In genomic region chrX:24024819-24025740, GRCh38 we compare ENCODE assay signal across 8 cellular contexts. TPM values are rescaled to one million over a fixed set of nuclear protein-coding genes. Genes with fewer than 3 reads are reported as not detected.
DNase-seq lines count a peak whose midpoint lies in the region; TF ChIP-seq lines count a peak whose summit lies in the region.

No MANE protein-coding gene starts in this region.

- H3K9me3 ChIP-seq in H9 (ENCODE audit: control insufficient read depth, low read depth, low read length) (no peaks in the 10 kb centered on the region), neutrophil (no peaks in the 10 kb centered on the region), subcutaneous abdominal adipose tissue (ENCODE audit: control insufficient read depth in 5 of 5, low read length in 5 of 5) (no peaks in the 10 kb centered on the region)

- WGBS in H9 (ENCODE audit: extremely low coverage, insufficient read length, low lambda C conversion rate): no CpG with 5 or more reads among the region's 111 CpGs

- H3K9ac ChIP-seq in H9 (ENCODE audit: extremely low read depth, insufficient read length, low read length) (peak overlapping the region; percentile 77), subcutaneous abdominal adipose tissue (ENCODE audit: low read length in 5 of 5) (peak overlapping the region; percentile 5 to 82 (median 73))

- H3K36me3 Mint-ChIP-seq in H9 (ENCODE audit: insufficient read depth in 1 of 3, low read depth in 3 of 3): peaks cover 4 to 20% (median 14%) of the 10 kb centered on the region in 3 experiments; a peak in 6 of 7 replicates

- peak overlapping the region in 1 of 3 experiments; percentile 52; a peak in 1 of 7 replicates for H3K27ac Mint-ChIP-seq in H9

- peak overlapping the region; percentile 33 for H3K18ac ChIP-seq in H9 (ENCODE audit: insufficient read length, low read depth, low read length)

- no peak overlapping the region for H2BK5ac ChIP-seq in H9 (ENCODE audit: insufficient read length, low read length)

- H3K27ac ChIP-seq in H9 (ENCODE audit: insufficient read length, low read depth, low read length) (no peak overlapping the region), neutrophil (peak overlapping the region; percentile 97), subcutaneous abdominal adipose tissue (ENCODE audit: low read depth, low read length) (peak overlapping the region; percentile 87)

- H3K27me3 ChIP-seq in H9 (ENCODE audit: insufficient read depth, low read length) (peaks cover 8% of the 10 kb centered on the region), neutrophil (no peaks in the 10 kb centered on the region), subcutaneous abdominal adipose tissue (ENCODE audit: control insufficient read depth in 5 of 5, insufficient read depth in 4 of 5, low read length in 5 of 5) (peaks cover 0 to 9% (median 0%) of the 10 kb centered on the region in 5 donors)

- peaks cover 35% of the 10 kb centered on the region for H3K27me3 Mint-ChIP-seq in H9 (ENCODE audit: low read depth)

- no peaks in the 10 kb centered on the region for H3K4me1 ChIP-seq in H9 (ENCODE audit: insufficient read depth, low read length)
- H3K4me1 ChIP-seq in neutrophil (ENCODE audit: control insufficient read depth in 1 of 2, insufficient read depth in 1 of 2, low read depth in 1 of 2, low read length in 1 of 2): peaks cover 7 to 21% of the 10 kb centered on the region in 2 experiments
- peaks cover 0 to 6% (median 0%) of the 10 kb centered on the region in 5 donors for H3K4me1 ChIP-seq in subcutaneous abdominal adipose tissue (ENCODE audit: control insufficient read depth in 5 of 5, insufficient read depth in 5 of 5, low read length in 5 of 5)

- no peaks in the 10 kb centered on the region for H4K20me1 ChIP-seq in H9 (ENCODE audit: control insufficient read depth, insufficient read depth, insufficient read length)

- H2BK15ac ChIP-seq in H9 (ENCODE audit: low read depth, low read length): no peak overlapping the region

- H3K9me3 Mint-ChIP-seq in H9: no peaks in the 10 kb centered on the region; a peak in 1 of 5 replicates

- H4K5ac ChIP-seq in H9 (ENCODE audit: insufficient read length, low read depth, low read length): no peak overlapping the region

- peaks cover 8% of the 10 kb centered on the region for H3K23me2 ChIP-seq in H9 (ENCODE audit: insufficient read length, low read depth, low read length, poor library complexity, severe bottlenecking)

- no peak overlapping the region for H2AK5ac ChIP-seq in H9 (ENCODE audit: insufficient read length, low read length)

- H3K4me3 ChIP-seq in neutrophil (ENCODE audit: low read depth in 1 of 2, low read length in 1 of 2) (peak overlapping the region; percentile 72 to 80), subcutaneous abdominal adipose tissue (ENCODE audit: low read depth in 1 of 5, low read length in 5 of 5) (peak overlapping the region in 4 of 5 donors; percentile 70 to 77 (median 74))

- peaks cover 6% of the 10 kb centered on the region for H3K79me1 ChIP-seq in H9 (ENCODE audit: insufficient read depth, low read depth, low read length, poor library complexity, severe bottlenecking)

- H3K79me2 ChIP-seq in H9 (ENCODE audit: insufficient read depth, low read length): peaks cover 6% of the 10 kb centered on the region; the same call in 1 of the 2 replicates

- H3K4me1 Mint-ChIP-seq in H9: peaks cover 30% of the 10 kb centered on the region in 2 experiments

- no peak overlapping the region for H2BK20ac ChIP-seq in H9 (ENCODE audit: low read depth, low read length, poor library complexity, severe bottlenecking)

- no peak overlapping the region for H4K8ac ChIP-seq in H9 (replicated peaks; ENCODE audit: insufficient read length, low read depth, low read length)

- peak overlapping the region; percentile 83 to 87 for H3K4me3 Mint-ChIP-seq in H9

- no peak overlapping the region for H3K23ac ChIP-seq in H9 (ENCODE audit: insufficient read length, low read depth, low read length)

- no peak overlapping the region for H3K56ac ChIP-seq in H9 (ENCODE audit: insufficient read length, low read depth, low read length)

- no peak overlapping the region for H2BK12ac ChIP-seq in H9 (ENCODE audit: insufficient read length, low read depth, low read length)

- H3K14ac ChIP-seq in H9 (ENCODE audit: insufficient read depth, low read length): peak overlapping the region; percentile 85

- H4K91ac ChIP-seq in H9 (ENCODE audit: insufficient read length, low read depth, low read length): no peak overlapping the region

- TF ChIP-seq CTCF in H9 (conservative IDR thresholded peaks at IDR 0.05) (no peak; the same call in 2 of the 3 replicates), neutrophil (IDR thresholded peaks at IDR 0.05) (peak; percentile 50)

- H3T11ph ChIP-seq in H9 (ENCODE audit: low read length): no peak overlapping the region

- H3K36me3 ChIP-seq in neutrophil (no peaks in the 10 kb centered on the region), subcutaneous abdominal adipose tissue (ENCODE audit: control insufficient read depth in 5 of 5, insufficient read depth in 5 of 5, low read length in 5 of 5) (no peaks in the 10 kb centered on the region)

- peak overlapping the region; percentile 82 for H3K4me2 ChIP-seq in H9 (ENCODE audit: insufficient read depth, insufficient read length, low read length)

- H2BK120ac ChIP-seq in H9 (ENCODE audit: low read depth, low read length, poor library complexity, severe bottlenecking): no peak overlapping the region

- DNase-seq in GM04503 (ENCODE audit: low read depth) (peak; percentile 41), H9 (peak; percentile 87), M059J (ENCODE audit: low read depth) (peak; percentile 87), SIG-M5 (lab: John Stamatoyannopoulos, UW) (peak; percentile 28), foreskin melanocyte (peak; percentile 72)
- peak; percentile 66 for DNase-seq in activated gamma-delta T cell treated with anti-CD3 and anti-CD28 coated beads, Interleukin-2, amount 50 U/mL, for 16 hours (ENCODE audit: low read depth)

- H2AFZ ChIP-seq in H9 (ENCODE audit: low read length): no peak overlapping the region

- H3K4ac ChIP-seq in H9 (ENCODE audit: low read depth, low read length): no peak overlapping the region

RNA-seq across cellular contexts. Expression of gene KLHL15, which starts 1.9 kb away (rescaled TPM):
- total RNA-seq in H9 (2021): 18.7 and 19.0 TPM in 2 replicates
- total RNA-seq in M059J (2014; rRNA removed; shearing (Covaris generic)): 7.2 and 11.3 TPM in 2 replicates

RNA-seq across cellular contexts. Expression of gene EIF2S3, which starts 29.7 kb away (rescaled TPM):
- 575 and 598 TPM in 2 replicates for total RNA-seq in H9 (2021)
- 208 and 274 TPM in 2 replicates for total RNA-seq in M059J (2014; rRNA removed; shearing (Covaris generic))

Comparison
In these comparisons a context has a peak if more than half of its experiments do, and no peak if none do; other contexts are left out.
1. DNase-seq: peak in every context shown above with its lines; median percentile 87 in H9; 87 in M059J; 72 in foreskin melanocyte; 66 in activated gamma-delta T cell treated with anti-CD3 and anti-CD28 coated beads, Interleukin-2, amount 50 U/mL, for 16 hours; 41 in GM04503; 28 in SIG-M5.